Comparison of ENCODE assay signal across 1 cellular context in genomic region chr1:54212872-54213271, GRCh38.
TF ChIP-seq lines count a peak whose summit lies in the region.

No MANE protein-coding gene starts in this region.

TF ChIP-seq in K562, 482 proteins besides CTCF, POLR2A, EP300 and RAD21 (continues in another document):
- TF ChIP-seq ZNF407 (IDR thresholded peaks at IDR 0.05; ENCODE audit: low read depth) (no peak), ZNF668 (CRISPR knock-in tag; IDR thresholded peaks at IDR 0.05) (no peak), MAFF (IDR thresholded peaks at IDR 0.05; ENCODE audit: low read length) (peak; percentile 44; the same call in 1 of the 2 replicates), MNT (conservative IDR thresholded peaks at IDR 0.05) (peak; percentile 34 to 70; a peak in 3 of 4 replicates), BCLAF1 (IDR thresholded peaks at IDR 0.05; ENCODE audit: borderline replicate concordance in 1 of 2, control insufficient read depth in 1 of 2, low read depth in 2 of 2, low read length in 1 of 2) (no peak), EGR1 (conservative IDR thresholded peaks at IDR 0.05) (no peak), RFX7 (CRISPR knock-in tag; IDR thresholded peaks at IDR 0.05) (no peak), LEF1 (IDR thresholded peaks at IDR 0.05) (peak; percentile 42; the same call in 1 of the 2 replicates), ETV1 (tag; conservative IDR thresholded peaks at IDR 0.05; ENCODE audit: low read depth) (no peak), BRD9 (IDR thresholded peaks at IDR 0.05; ENCODE audit: low read depth, partially characterized antibody) (peak; percentile 29), ESRRA (IDR thresholded peaks at IDR 0.05; ENCODE audit: borderline replicate concordance, low read depth) (no peak), DMBX1 (CRISPR knock-in tag; IDR thresholded peaks at IDR 0.05; ENCODE audit: borderline replicate concordance) (peak; percentile 82), CBFA2T2 (conservative IDR thresholded peaks at IDR 0.05) (peak; percentile 68), PRDM10 (IDR thresholded peaks at IDR 0.05; ENCODE audit: partially characterized antibody) (no peak), E2F3 (CRISPR knock-in tag; IDR thresholded peaks at IDR 0.05) (no peak), HDAC2 (IDR thresholded peaks at IDR 0.05) (peak; percentile 40; the same call in 1 of the 2 replicates), NR2C1 (IDR thresholded peaks at IDR 0.05) (no peak), NR2C1 (tag; IDR thresholded peaks at IDR 0.05) (no peak), SMC3 (conservative IDR thresholded peaks at IDR 0.05; ENCODE audit: insufficient read depth, low read depth, low read length) (no peak), ZNF76 (CRISPR knock-in tag; IDR thresholded peaks at IDR 0.05; ENCODE audit: borderline replicate concordance) (no peak), RB1 (IDR thresholded peaks at IDR 0.05; ENCODE audit: low read depth) (no peak), BDP1 (IDR thresholded peaks at IDR 0.05; ENCODE audit: insufficient read depth, insufficient read length) (no peak), NBN (IDR thresholded peaks at IDR 0.05; ENCODE audit: low read depth) (no peak), NCOA2 (IDR thresholded peaks at IDR 0.05; ENCODE audit: partially characterized antibody in 2 of 2) (no peak), CREBBP (IDR thresholded peaks at IDR 0.05; ENCODE audit: low read depth, low read length) (no peak), SOX6 (IDR thresholded peaks at IDR 0.05) (no peak; the same call in 1 of the 2 replicates), CREB3 (tag; conservative IDR thresholded peaks at IDR 0.05; ENCODE audit: low read depth) (peak; percentile 81; the same call in 1 of the 2 replicates), TRIM25 (IDR thresholded peaks at IDR 0.05; ENCODE audit: borderline replicate concordance) (no peak), MTA2 (IDR thresholded peaks at IDR 0.05; ENCODE audit: low read depth) (peak; percentile 51), RBM25 (IDR thresholded peaks at IDR 0.05; ENCODE audit: low read depth, low read length, severe bottlenecking) (no peak), SMARCA5 (IDR thresholded peaks at IDR 0.05) (no peak), ARID2 (IDR thresholded peaks at IDR 0.05) (no peak), UBTF (IDR thresholded peaks at IDR 0.05; ENCODE audit: borderline replicate concordance in 1 of 2, low read depth in 2 of 2, low read length in 2 of 2) (0 out of 4 replicates have a peak, but pooled peaks of 1 of the 2 experiments have one; percentile 27), MEIS2 (IDR thresholded peaks at IDR 0.05; ENCODE audit: partially characterized antibody) (no peak), ZNF639 (CRISPR knock-in tag; conservative IDR thresholded peaks at IDR 0.05 in 1 of 2, IDR thresholded peaks at IDR 0.05 in 1 of 2) (no peak; a peak in 1 of 4 replicates), ELF1 (tag; IDR thresholded peaks at IDR 0.05) (no peak), SRF (CRISPR knock-in tag; IDR thresholded peaks at IDR 0.05) (no peak)
